Comparison of ENCODE assay signal across 1 cellular context in the genomic region with DNA sequence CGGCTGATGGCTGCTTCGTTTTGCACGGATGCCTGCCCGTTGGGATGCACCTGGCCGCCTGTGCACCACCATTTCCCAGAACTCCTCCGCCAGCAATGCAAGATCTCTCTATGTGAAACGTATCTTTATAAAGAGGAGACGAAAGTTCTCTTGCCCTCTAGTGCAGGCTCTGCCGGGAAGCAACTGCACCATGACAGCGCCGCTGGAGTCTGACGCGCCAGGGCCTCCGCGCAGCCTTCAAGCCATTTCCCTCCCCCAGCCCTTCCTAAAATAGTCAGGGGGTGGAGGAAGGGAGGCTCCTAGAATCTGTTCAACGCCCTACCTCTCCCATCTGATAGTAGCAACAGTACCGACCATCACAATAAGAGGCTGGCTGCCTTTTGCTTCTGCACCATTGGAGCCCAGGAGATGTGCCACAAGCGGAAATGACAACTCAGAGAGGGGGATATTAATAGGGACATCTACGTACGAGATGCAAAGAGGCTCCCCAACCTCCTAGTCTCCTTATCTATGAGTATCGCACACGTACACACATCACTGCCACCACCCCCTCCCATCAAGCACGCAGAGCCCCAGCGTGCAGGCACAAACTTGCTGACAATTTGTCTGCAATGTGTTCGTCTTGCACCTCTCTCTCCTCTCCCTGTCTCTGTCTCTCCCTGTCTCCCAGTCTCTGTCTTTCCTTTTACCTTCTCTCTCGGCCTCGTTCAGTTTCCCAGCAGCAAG.
TF ChIP-seq lines count a peak whose summit lies in the region.

No MANE protein-coding gene starts in this region.

TF ChIP-seq in GM12878, 131 proteins besides CTCF, POLR2A, EP300 and RAD21 (continued from another document):
- no peak for TF ChIP-seq PBX3 (IDR thresholded peaks at IDR 0.05; ENCODE audit: insufficient replicate concordance, low read depth, low read length)
- no peak for TF ChIP-seq ZSCAN29 (IDR thresholded peaks at IDR 0.05)
- no peak for TF ChIP-seq BHLHE40 (IDR thresholded peaks at IDR 0.05; ENCODE audit: borderline replicate concordance in 1 of 2, low read depth in 2 of 2, low read length in 1 of 2)
- no peak for TF ChIP-seq NR2C2 (IDR thresholded peaks at IDR 0.05; ENCODE audit: borderline replicate concordance, control insufficient read depth, insufficient read length, low read depth)
- TF ChIP-seq CBX5 (IDR thresholded peaks at IDR 0.05; ENCODE audit: low read depth): no peak
- TF ChIP-seq ZBTB40 (IDR thresholded peaks at IDR 0.05; ENCODE audit: borderline replicate concordance): no peak
- TF ChIP-seq BCLAF1 (IDR thresholded peaks at IDR 0.05): no peak
- TF ChIP-seq HDAC2 (IDR thresholded peaks at IDR 0.05): no peak
- no peak for TF ChIP-seq CREB1 (IDR thresholded peaks at IDR 0.05; ENCODE audit: low read depth)
- no peak for TF ChIP-seq RB1 (IDR thresholded peaks at IDR 0.05; ENCODE audit: borderline replicate concordance)
- TF ChIP-seq, protein P1, sequence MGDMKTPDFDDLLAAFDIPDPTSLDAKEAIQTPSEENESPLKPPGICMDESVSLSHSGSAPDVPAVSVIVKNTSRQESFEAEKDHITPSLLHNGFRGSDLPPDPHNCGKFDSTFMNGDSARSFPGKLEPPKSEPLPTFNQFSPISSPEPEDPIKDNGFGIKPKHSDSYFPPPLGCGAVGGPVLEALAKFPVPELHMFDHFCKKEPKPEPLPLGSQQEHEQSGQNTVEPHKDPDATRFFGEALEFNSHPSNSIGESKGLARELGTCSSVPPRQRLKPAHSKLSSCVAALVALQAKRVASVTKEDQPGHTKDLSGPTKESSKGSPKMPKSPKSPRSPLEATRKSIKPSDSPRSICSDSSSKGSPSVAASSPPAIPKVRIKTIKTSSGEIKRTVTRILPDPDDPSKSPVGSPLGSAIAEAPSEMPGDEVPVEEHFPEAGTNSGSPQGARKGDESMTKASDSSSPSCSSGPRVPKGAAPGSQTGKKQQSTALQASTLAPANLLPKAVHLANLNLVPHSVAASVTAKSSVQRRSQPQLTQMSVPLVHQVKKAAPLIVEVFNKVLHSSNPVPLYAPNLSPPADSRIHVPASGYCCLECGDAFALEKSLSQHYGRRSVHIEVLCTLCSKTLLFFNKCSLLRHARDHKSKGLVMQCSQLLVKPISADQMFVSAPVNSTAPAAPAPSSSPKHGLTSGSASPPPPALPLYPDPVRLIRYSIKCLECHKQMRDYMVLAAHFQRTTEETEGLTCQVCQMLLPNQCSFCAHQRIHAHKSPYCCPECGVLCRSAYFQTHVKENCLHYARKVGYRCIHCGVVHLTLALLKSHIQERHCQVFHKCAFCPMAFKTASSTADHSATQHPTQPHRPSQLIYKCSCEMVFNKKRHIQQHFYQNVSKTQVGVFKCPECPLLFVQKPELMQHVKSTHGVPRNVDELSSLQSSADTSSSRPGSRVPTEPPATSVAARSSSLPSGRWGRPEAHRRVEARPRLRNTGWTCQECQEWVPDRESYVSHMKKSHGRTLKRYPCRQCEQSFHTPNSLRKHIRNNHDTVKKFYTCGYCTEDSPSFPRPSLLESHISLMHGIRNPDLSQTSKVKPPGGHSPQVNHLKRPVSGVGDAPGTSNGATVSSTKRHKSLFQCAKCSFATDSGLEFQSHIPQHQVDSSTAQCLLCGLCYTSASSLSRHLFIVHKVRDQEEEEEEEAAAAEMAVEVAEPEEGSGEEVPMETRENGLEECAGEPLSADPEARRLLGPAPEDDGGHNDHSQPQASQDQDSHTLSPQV (IDR thresholded peaks at IDR 0.05): no peak
TF ChIP-seq in GM12878: peak in this region for 0.
